Comparison of ENCODE assay signal across 27 cellular contexts in genomic region chr14:104200591-104200990, GRCh38.
"Had no signal": no experiment of that assay in that cellular context is flagged by ENCODE, and none has a peak within 500 bp of the region (broad histone marks: within the 10 kb centered on the region; RNA-seq: fewer than 3 reads in every experiment).

No MANE protein-coding gene starts in this region.

- H3K27ac ChIP-seq: ovary, parathyroid adenoma, psoas muscle, right lobe of liver, sigmoid colon, stomach, thoracic aorta, thyroid gland, tibial nerve, upper lobe of left lung, vagina had no signal

- H3K4me3 ChIP-seq: ovary, psoas muscle, right lobe of liver, sigmoid colon, stomach, thoracic aorta, thyroid gland, tibial nerve, upper lobe of left lung, vagina had no signal

- DNase-seq: nephron progenitor cell; occipital lobe; ovary; psoas muscle; right lobe of liver; sigmoid colon; small intestine; stimulated activated CD4-positive, alpha-beta T cell treated with anti-CD3 and anti-CD28 coated beads, Interleukin-15, amount 100 ng/mL, for 24 hours; stimulated activated CD4-positive, alpha-beta T cell treated with anti-CD3 and anti-CD28 coated beads, Interleukin-2, amount 100 ng/mL, for 24 hours; stimulated activated CD4-positive, alpha-beta T cell treated with anti-CD3 and anti-CD28 coated beads, Interleukin-2, amount 100 ng/mL, for 48 hours; stimulated activated CD4-positive, alpha-beta T cell treated with anti-CD3 and anti-CD28 coated beads, Interleukin-4, amount 100 ng/mL, for 24 hours; stimulated activated naive B cell treated with anti-CD40 and anti-IgM and Interleukin-4, amounts not matched to agents 10 μg/mL and 1 μg/mL and 100 μg/mL, for 72 hours; stimulated activated naive CD4-positive, alpha-beta T cell treated with Interleukin-2 at 50 U/mL for 16 hours; stomach; trophoblast cell had no signal

- H3K9me3 Mint-ChIP-seq: natural killer cell treated with Interleukin-12 subunit alpha and Interleukin-12 subunit beta and Interleukin-15 and Interleukin-18, amount 100 ng/mL, for 72 hours; nephron progenitor cell; neural crest cell; stimulated activated effector memory CD8-positive, alpha-beta T cell treated with anti-CD3 and anti-CD28 coated beads, Interleukin-12 subunit alpha, Interleukin-12 subunit beta, amount 100 ng/mL, for 72 hours; stimulated activated naive B cell treated with anti-CD40 and anti-IgM and Interleukin-4, amounts not matched to agents 10 μg/mL and 1 μg/mL and 100 μg/mL, for 72 hours; stimulated activated naive CD8-positive, alpha-beta T cell treated with anti-CD3 and anti-CD28 coated beads, Interleukin-15, Interleukin-2, amounts not matched to agents 100 ng/mL and 50 ng/mL, for 24 hours had no signal

- H3K4me3 Mint-ChIP-seq: natural killer cell treated with Interleukin-12 subunit alpha and Interleukin-12 subunit beta and Interleukin-15 and Interleukin-18, amount 100 ng/mL, for 72 hours; nephron progenitor cell; neural crest cell; stimulated activated effector memory CD8-positive, alpha-beta T cell treated with anti-CD3 and anti-CD28 coated beads, Interleukin-12 subunit alpha, Interleukin-12 subunit beta, amount 100 ng/mL, for 72 hours; stimulated activated naive B cell treated with anti-CD40 and anti-IgM and Interleukin-4, amounts not matched to agents 10 μg/mL and 1 μg/mL and 100 μg/mL, for 72 hours; stimulated activated naive CD8-positive, alpha-beta T cell treated with anti-CD3 and anti-CD28 coated beads, Interleukin-15, Interleukin-2, amounts not matched to agents 100 ng/mL and 50 ng/mL, for 24 hours had no signal

- H3K9ac ChIP-seq: parathyroid adenoma had no signal

- H3K4me1 Mint-ChIP-seq: stimulated activated effector memory CD8-positive, alpha-beta T cell treated with anti-CD3 and anti-CD28 coated beads, Interleukin-12 subunit alpha, Interleukin-12 subunit beta, amount 100 ng/mL, for 72 hours had no signal

- H3K27ac Mint-ChIP-seq: natural killer cell treated with Interleukin-12 subunit alpha and Interleukin-12 subunit beta and Interleukin-15 and Interleukin-18, amount 100 ng/mL, for 72 hours; nephron progenitor cell; progenitor cell of endocrine pancreas; stimulated activated effector memory CD8-positive, alpha-beta T cell treated with anti-CD3 and anti-CD28 coated beads, Interleukin-12 subunit alpha, Interleukin-12 subunit beta, amount 100 ng/mL, for 72 hours; stimulated activated naive B cell treated with anti-CD40 and anti-IgM and Interleukin-4, amounts not matched to agents 10 μg/mL and 1 μg/mL and 100 μg/mL, for 72 hours; stimulated activated naive CD8-positive, alpha-beta T cell treated with anti-CD3 and anti-CD28 coated beads, Interleukin-15, Interleukin-2, amounts not matched to agents 100 ng/mL and 50 ng/mL, for 24 hours had no signal

- H3K79me2 ChIP-seq: parathyroid adenoma had no signal

- H2AFZ ChIP-seq: parathyroid adenoma had no signal

- H3K27me3 ChIP-seq: ovary, right lobe of liver, sigmoid colon, thyroid gland, upper lobe of left lung, vagina had no signal

- H3K36me3 Mint-ChIP-seq: natural killer cell treated with Interleukin-12 subunit alpha and Interleukin-12 subunit beta and Interleukin-15 and Interleukin-18, amount 100 ng/mL, for 72 hours; stimulated activated effector memory CD8-positive, alpha-beta T cell treated with anti-CD3 and anti-CD28 coated beads, Interleukin-12 subunit alpha, Interleukin-12 subunit beta, amount 100 ng/mL, for 72 hours; stimulated activated naive B cell treated with anti-CD40 and anti-IgM and Interleukin-4, amounts not matched to agents 10 μg/mL and 1 μg/mL and 100 μg/mL, for 72 hours had no signal

- H3K4me1 ChIP-seq: parathyroid adenoma, psoas muscle, right lobe of liver, vagina had no signal

- H3K27me3 Mint-ChIP-seq: natural killer cell treated with Interleukin-12 subunit alpha and Interleukin-12 subunit beta and Interleukin-15 and Interleukin-18, amount 100 ng/mL, for 72 hours; stimulated activated naive CD8-positive, alpha-beta T cell treated with anti-CD3 and anti-CD28 coated beads, Interleukin-15, Interleukin-2, amounts not matched to agents 100 ng/mL and 50 ng/mL, for 24 hours had no signal

- H3K9me3 ChIP-seq: ovary, psoas muscle, right lobe of liver, sigmoid colon, stomach, thoracic aorta, thyroid gland, tibial nerve, upper lobe of left lung, vagina had no signal

- ATAC-seq: psoas muscle; right cardiac atrium; right lobe of liver; stimulated activated effector memory CD8-positive, alpha-beta T cell treated with anti-CD3 and anti-CD28 coated beads, Interleukin-12 subunit alpha, Interleukin-12 subunit beta, amount 100 ng/mL, for 72 hours; stimulated activated naive B cell treated with anti-CD40 and anti-IgM and Interleukin-4, amounts not matched to agents 10 μg/mL and 1 μg/mL and 100 μg/mL, for 72 hours had no signal

- H3K36me3 ChIP-seq: ovary, right lobe of liver, sigmoid colon, stomach, thoracic aorta, thyroid gland, tibial nerve, upper lobe of left lung, vagina had no signal
